ENCODE assay signal across 8 cellular contexts in genomic region chr17:979539-980405, GRCh38. TPM values are rescaled to one million over a fixed set of nuclear protein-coding genes. Genes with fewer than 3 reads are reported as not detected.
A peak's percentile ranks its signal among the peaks of the same experiment; 100 is the strongest.
DNase-seq lines count a peak whose midpoint lies in the region; ATAC-seq and TF ChIP-seq lines count a peak whose summit lies in the region.

Gene NXN (minus strand): TSS chr17:979776.

- peak; percentile 84 to 86 for ATAC-seq in CD4-positive, CD25-positive, alpha-beta regulatory T cell (ENCODE audit: low read depth in 2 of 2)
- peak; percentile 46 for ATAC-seq in GM21367 (IDR thresholded peaks at IDR 0.05; ENCODE audit: unreplicated experiment)
- ATAC-seq in thoracic aorta (ENCODE audit: insufficient number of reproducible peaks, low FRiP score, low read depth) = peak; percentile 69

- H3K36me3 Mint-ChIP-seq in CD4-positive, CD25-positive, alpha-beta regulatory T cell = no peaks in the 10 kb centered on the region
- H3K36me3 Mint-ChIP-seq in activated naive CD4-positive, alpha-beta T cell treated with anti-CD3 and anti-CD28 coated beads, Interleukin-2, amount 50 U/mL, for 24 hours = no peaks in the 10 kb centered on the region

- H3K27me3 Mint-ChIP-seq in CD4-positive, CD25-positive, alpha-beta regulatory T cell = peaks cover 36% of the 10 kb centered on the region
- H3K27me3 Mint-ChIP-seq in activated naive CD4-positive, alpha-beta T cell treated with anti-CD3 and anti-CD28 coated beads, Interleukin-2, amount 50 U/mL, for 24 hours = peaks cover 27% of the 10 kb centered on the region

- H3K9ac ChIP-seq in SK-N-MC (ENCODE audit: insufficient read length) = peak within 1 kb of the TSS; percentile 83

- peak within 1 kb of the TSS; percentile 79 to 96 (median 87) for H3K4me3 Mint-ChIP-seq in CD4-positive, CD25-positive, alpha-beta regulatory T cell
- H3K4me3 Mint-ChIP-seq in activated naive CD4-positive, alpha-beta T cell treated with anti-CD3 and anti-CD28 coated beads, Interleukin-2, amount 50 U/mL, for 24 hours = peak within 1 kb of the TSS; percentile 74

- H3K27ac ChIP-seq in CD4-positive, CD25-positive, alpha-beta regulatory T cell (ENCODE audit: insufficient read depth, low read length, poor library complexity, severe bottlenecking) = peak within 1 kb of the TSS; percentile 41
- H3K27ac ChIP-seq in SK-N-MC (no peak within 1 kb of the TSS), ovary (peak within 1 kb of the TSS; percentile 52 to 54), thoracic aorta (peak within 1 kb of the TSS; percentile 55 to 72)

- 1 to 4% (median 1%) methylated on average over 25 to 94 of the region's 94 CpGs for WGBS in ovary, 3 donors

- peak; percentile 65 to 84 (median 82) for DNase-seq in CD4-positive, CD25-positive, alpha-beta regulatory T cell
- DNase-seq in HuH-7.5 (ENCODE audit: low spot score) (peak; percentile 68), SK-N-MC (ENCODE audit: low read depth, low spot score) (no peak), head of caudate nucleus (peak; percentile 27 to 95 (median 88)), ovary (peak; percentile 84 to 94 (median 93)), thoracic aorta (ENCODE audit: low spot score) (peak; percentile 45)

- TF ChIP-seq EP300 in ovary (IDR thresholded peaks at IDR 0.05) = no peak

- H3K27me3 ChIP-seq in CD4-positive, CD25-positive, alpha-beta regulatory T cell (ENCODE audit: control insufficient read depth, insufficient read depth, low read length) = peaks cover 19% of the 10 kb centered on the region
- H3K27me3 ChIP-seq in ovary (no peaks in the 10 kb centered on the region), thoracic aorta (replicated peaks; ENCODE audit: insufficient read depth) (no peaks in the 10 kb centered on the region)

- TF ChIP-seq POLR2A in ovary (IDR thresholded peaks at IDR 0.05) = no peak

- H3K9me3 ChIP-seq in CD4-positive, CD25-positive, alpha-beta regulatory T cell (ENCODE audit: control insufficient read depth in 2 of 2, low read length in 2 of 2) = no peaks in the 10 kb centered on the region
- H3K9me3 ChIP-seq in SK-N-MC (ENCODE audit: low read depth, low read length) = no peaks in the 10 kb centered on the region
- no peaks in the 10 kb centered on the region for H3K9me3 ChIP-seq in ovary
- no peaks in the 10 kb centered on the region for H3K9me3 ChIP-seq in thoracic aorta

- peak in 2 of 3 donors; percentile 48 to 50 for TF ChIP-seq CTCF in ovary (IDR thresholded peaks at IDR 0.05)
- no peak for TF ChIP-seq CTCF in thoracic aorta (IDR thresholded peaks at IDR 0.05)

- intact Hi-C loops in head of caudate nucleus (cut with DNase I) = loop anchor here (2.0 kb wide), 1 partner anchor 185 kb away; no protein-coding TSS in a partner anchor
- intact Hi-C loops in ovary (cut with DNase I) = loop anchor here (2.0 to 5.0 kb wide), 8 partner anchors 77 to 197 kb away; partner anchors contain the start of genes GLOD4 (in 1 of the 4) and MRM3 (in 1 of the 4)

- peak within 1 kb of the TSS in 2 of 3 donors; percentile 31 to 85 for H3K27ac Mint-ChIP-seq in CD4-positive, CD25-positive, alpha-beta regulatory T cell
- no peak within 1 kb of the TSS for H3K27ac Mint-ChIP-seq in activated naive CD4-positive, alpha-beta T cell treated with anti-CD3 and anti-CD28 coated beads, Interleukin-2, amount 50 U/mL, for 24 hours

- no peak within 1 kb of the TSS for H3K4me3 ChIP-seq in CD4-positive, CD25-positive, alpha-beta regulatory T cell (ENCODE audit: low read depth, low read length)
- H3K4me3 ChIP-seq in SK-N-MC = peak within 1 kb of the TSS; percentile 94
- H3K4me3 ChIP-seq in ovary = peak within 1 kb of the TSS; percentile 79
- H3K4me3 ChIP-seq in thoracic aorta = peak within 1 kb of the TSS; percentile 76

- peaks cover 0 to 2% (median 0%) of the 10 kb centered on the region in 7 donors for H3K9me3 Mint-ChIP-seq in CD4-positive, CD25-positive, alpha-beta regulatory T cell
- no peaks in the 10 kb centered on the region for H3K9me3 Mint-ChIP-seq in activated naive CD4-positive, alpha-beta T cell treated with anti-CD3 and anti-CD28 coated beads, Interleukin-2, amount 50 U/mL, for 24 hours

- peaks cover 7 to 21% (median 13%) of the 10 kb centered on the region in 4 donors for H3K4me1 Mint-ChIP-seq in CD4-positive, CD25-positive, alpha-beta regulatory T cell
- peaks cover 15% of the 10 kb centered on the region for H3K4me1 Mint-ChIP-seq in activated naive CD4-positive, alpha-beta T cell treated with anti-CD3 and anti-CD28 coated beads, Interleukin-2, amount 50 U/mL, for 24 hours

- H3K4me1 ChIP-seq in CD4-positive, CD25-positive, alpha-beta regulatory T cell (ENCODE audit: control insufficient read depth, insufficient read depth, low read length, poor library complexity, severe bottlenecking) = peaks cover 24% of the 10 kb centered on the region
- H3K4me1 ChIP-seq in ovary (ENCODE audit: insufficient read depth) = peaks cover 1% of the 10 kb centered on the region
- peaks cover 7 to 40% of the 10 kb centered on the region in 2 donors for H3K4me1 ChIP-seq in thoracic aorta (ENCODE audit: control insufficient read depth in 1 of 2, low read depth in 2 of 2)

- H3K36me3 ChIP-seq in CD4-positive, CD25-positive, alpha-beta regulatory T cell (ENCODE audit: control insufficient read depth, insufficient read depth, low read length) = no peaks in the 10 kb centered on the region
- H3K36me3 ChIP-seq in SK-N-MC (ENCODE audit: insufficient read depth, low read length) (no peaks in the 10 kb centered on the region), ovary (no peaks in the 10 kb centered on the region), thoracic aorta (no peaks in the 10 kb centered on the region)

RNA-seq across cellular contexts. Expression of gene NXN, which starts in this region (rescaled TPM):
- 0.49 TPM for total RNA-seq in CD4-positive, CD25-positive, alpha-beta regulatory T cell
- under 1 TPM; 0.44 to 0.89 (median 0.73) TPM for polyA plus RNA-seq in CD4-positive, CD25-positive, alpha-beta regulatory T cell
- total RNA-seq in ovary (10 to 100 TPM in 6 of 7 donors, 1 to 10 TPM in 1; 5.5 to 34.8 (median 28.4) TPM), thoracic aorta (10 to 100 TPM; 13.9 to 18.9 TPM)
- 10 to 100 TPM; 24.3 to 29.9 TPM for polyA plus RNA-seq in ovary

Comparison
In these comparisons a context has a peak if more than half of its experiments do, and no peak if none do; other contexts are left out.
1. RNA of gene NXN (polyA plus RNA-seq): 24.3 to 29.9 TPM in ovary; 0.44 to 0.89 TPM in CD4-positive, CD25-positive, alpha-beta regulatory T cell; every median in the first group is over 10 times any median in the second.
2. Peak in DNase-seq, ATAC-seq and H3K27ac ChIP-seq in CD4-positive, CD25-positive, alpha-beta regulatory T cell; RNA of the gene not detected or under 1 TPM.
3. Peak in every context shown above with its lines, with median percentiles within 50 percentile points of each other: ATAC-seq.